Comparison of ENCODE assay signal across 10 cellular contexts in the genomic region with DNA sequence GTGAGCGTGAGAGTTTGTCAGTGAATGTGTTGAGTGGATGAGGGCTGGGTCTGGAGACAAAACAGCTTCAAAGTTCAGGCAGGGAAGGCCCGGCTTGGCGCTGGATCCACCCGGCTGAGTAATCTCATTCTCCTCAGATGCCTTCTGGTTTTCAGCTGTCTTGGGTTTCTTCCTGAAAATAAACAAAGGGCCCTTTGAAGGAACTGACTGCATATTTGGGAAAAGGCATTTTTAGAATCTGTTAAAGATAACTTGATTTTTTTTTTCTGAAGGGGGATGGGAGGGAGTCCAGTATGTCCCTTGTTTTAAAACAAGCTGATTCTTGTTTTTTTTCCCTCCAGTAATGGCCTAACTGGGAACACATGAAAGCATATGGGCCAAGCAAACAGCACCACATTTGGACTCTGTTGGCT.
DNase-seq lines count a peak whose midpoint lies in the region; TF ChIP-seq lines count a peak whose summit lies in the region.
"Had no signal": no experiment of that assay in that cellular context is flagged by ENCODE, and none has a peak within 500 bp of the region (broad histone marks: within the 10 kb centered on the region; RNA-seq: fewer than 3 reads in every experiment).

No MANE protein-coding gene starts in this region.

- H3K27me3 ChIP-seq in cardiac muscle cell (no peaks in the 10 kb centered on the region), ovary (no peaks in the 10 kb centered on the region)
- H3K27me3 ChIP-seq: BLaER1 had no signal

- no peak for TF ChIP-seq CTCF in cardiac muscle cell (IDR thresholded peaks at IDR 0.05; ENCODE audit: low read depth, low read length)
- TF ChIP-seq CTCF in ovary (IDR thresholded peaks at IDR 0.05): no peak
- TF ChIP-seq CTCF in mesothelial cell of epicardium (IDR thresholded peaks at IDR 0.05; ENCODE audit: unreplicated experiment): no peak

- no peak overlapping the region for H3K4me3 Mint-ChIP-seq in mesothelial cell of epicardium

- H3K4me3 ChIP-seq in cardiac muscle cell (no peak overlapping the region), ovary (no peak overlapping the region)
- H3K4me3 ChIP-seq: BLaER1 had no signal

- H3K27ac Mint-ChIP-seq in mesothelial cell of epicardium: no peak overlapping the region

- no peaks in the 10 kb centered on the region for H3K9me3 Mint-ChIP-seq in mesothelial cell of epicardium

- H3K27ac ChIP-seq in cardiac muscle cell (peak overlapping the region; percentile 78), ovary (peak overlapping the region; percentile 23 to 51)
- H3K27ac ChIP-seq: BLaER1 had no signal

- H3K9me3 ChIP-seq in cardiac muscle cell (ENCODE audit: low read depth) (no peaks in the 10 kb centered on the region), ovary (no peaks in the 10 kb centered on the region)
- H3K9me3 ChIP-seq: BLaER1 had no signal

- peaks cover 8% of the 10 kb centered on the region for H3K4me1 Mint-ChIP-seq in mesothelial cell of epicardium

- H3K4me1 ChIP-seq in cardiac muscle cell (ENCODE audit: low read depth) (peaks cover 20% of the 10 kb centered on the region), ovary (ENCODE audit: insufficient read depth) (peaks cover 8% of the 10 kb centered on the region)
- H3K4me1 ChIP-seq: BLaER1 had no signal

- H3K36me3 ChIP-seq in cardiac muscle cell: peaks cover 6% of the 10 kb centered on the region
- H3K36me3 ChIP-seq in ovary: no peaks in the 10 kb centered on the region

- DNase-seq in AG08395 (ENCODE audit: low spot score): peak; percentile 83
- peak; percentile 36 for DNase-seq in amniotic stem cell (lab: John Stamatoyannopoulos, UW)
- peak; percentile 22 to 94 for DNase-seq in cardiac muscle cell (ENCODE audit: low read depth in 1 of 2, low spot score in 1 of 2)
- DNase-seq in ovary: peak; percentile 63 to 82 (median 71)
- no peak for DNase-seq in stimulated activated CD8-positive, alpha-beta memory T cell treated with anti-CD3 and anti-CD28 coated beads, Interleukin-4, amount 100 ng/mL, for 48 hours
- DNase-seq in kidney glomerular epithelial cell (lab: John Stamatoyannopoulos, UW): no peak
- DNase-seq in NK-92 (lab: John Stamatoyannopoulos, UW; ENCODE audit: unreplicated experiment): no peak
- no peak for DNase-seq in mesothelial cell of epicardium (ENCODE audit: low spot score in 2 of 2, unreplicated experiment in 2 of 2)
- DNase-seq: activated T-cell treated with anti-CD3 and anti-CD28 coated beads, Interleukin-2, amount 50 U/mL, for 1 hour had no signal

- TF ChIP-seq POLR2A in ovary (IDR thresholded peaks at IDR 0.05): no peak

- no peak for TF ChIP-seq EP300 in ovary (IDR thresholded peaks at IDR 0.05)

- H3K27me3 Mint-ChIP-seq in mesothelial cell of epicardium (ENCODE audit: low read depth): no peaks in the 10 kb centered on the region

- 1 to 10% (median 9%) methylated on average over 4 of the region's 4 CpGs for WGBS in ovary, 3 donors

- intact Hi-C loops in ovary (cut with DNase I): loop anchor here in 2 of 4 donors (5.0 to 10.0 kb wide), 2 partner anchors 37 to 785 kb away; no protein-coding TSS in a partner anchor

- peaks cover 14% of the 10 kb centered on the region for H3K36me3 Mint-ChIP-seq in mesothelial cell of epicardium

Comparison
In these comparisons a context has a peak if more than half of its experiments do, and no peak if none do; other contexts are left out.
1. DNase-seq: peak in AG08395 (single experiment), amniotic stem cell (single experiment), cardiac muscle cell (2 of 2) and ovary (5 of 5); none in stimulated activated CD8-positive, alpha-beta memory T cell treated with anti-CD3 and anti-CD28 coated beads, Interleukin-4, amount 100 ng/mL, for 48 hours (single experiment), kidney glomerular epithelial cell (single experiment), NK-92 (single experiment) and mesothelial cell of epicardium (0 of 2).